8 cellular contexts compared by ENCODE assay signal in the genomic region with DNA sequence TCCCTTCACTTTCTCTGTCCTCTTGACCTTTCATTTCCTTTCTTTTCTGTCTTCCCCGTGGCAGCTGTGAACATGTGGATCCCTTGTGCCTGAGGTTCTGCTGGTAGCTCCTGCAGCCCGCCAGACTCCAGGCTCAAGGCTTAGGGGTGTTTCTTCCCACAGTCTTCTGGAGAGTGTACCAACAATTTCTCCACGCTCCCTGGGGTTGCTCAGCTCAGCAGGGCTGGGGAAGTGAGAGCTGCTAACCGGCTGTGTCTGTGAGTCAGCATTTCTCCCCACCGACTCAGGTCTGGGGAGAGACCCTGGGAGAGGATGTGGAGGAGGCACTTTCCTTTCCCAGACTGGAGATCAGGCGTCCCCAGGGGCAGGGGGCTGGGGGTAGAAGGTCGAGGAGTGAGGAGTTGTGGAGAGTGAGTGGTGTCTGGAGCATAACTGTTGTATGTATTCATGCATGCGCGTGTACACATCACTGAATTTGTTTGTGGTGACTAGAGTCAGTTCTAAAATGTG.
DNase-seq lines count a peak whose midpoint lies in the region; ATAC-seq, FAIRE-seq and TF ChIP-seq lines count a peak whose summit lies in the region.

No MANE protein-coding gene starts in this region.

- no peak for TF ChIP-seq CTCF in mucosa of descending colon (IDR thresholded peaks at IDR 0.05)
- no peak for TF ChIP-seq CTCF in dorsolateral prefrontal cortex (IDR thresholded peaks at IDR 0.05 in 54 of 56, conservative IDR thresholded peaks at IDR 0.05 in 2 of 56; ENCODE audit: low read depth in 1 of 56, partially characterized antibody in 56 of 56)

- intact Hi-C loops in mucosa of descending colon (cut with DNase I, micrococcal nuclease): no loop called here
- intact Hi-C loops in dorsolateral prefrontal cortex (cut with DNase I): no loop called here

- H3K27ac ChIP-seq in dorsolateral prefrontal cortex: no peak overlapping the region

- ATAC-seq in GM21723 (IDR thresholded peaks at IDR 0.05; ENCODE audit: unreplicated experiment): peak; percentile 67
- ATAC-seq in mucosa of descending colon: peak; percentile 69
- ATAC-seq in HG03442 (IDR thresholded peaks at IDR 0.05; ENCODE audit: unreplicated experiment): no peak

- no peaks in the 10 kb centered on the region for H3K4me1 ChIP-seq in mucosa of descending colon (ENCODE audit: low read depth)

- H3K4me3 ChIP-seq in mucosa of descending colon: no peak overlapping the region
- peak overlapping the region in 26 of 59 donors; percentile 1 to 35 (median 14) for H3K4me3 ChIP-seq in dorsolateral prefrontal cortex

- FAIRE-seq in RCC 7860 (lab: Jason Lieb, UNC): peak; percentile 31

- DNase-seq in A172 (ENCODE audit: low spot score) (peak; percentile 52), RCC 7860 (ENCODE audit: low spot score) (peak; percentile 67), epidermal melanocyte (ENCODE audit: insufficient read length, low spot score) (peak; percentile 67), mucosa of descending colon (peak; percentile 17 to 51 (median 28)), COLO668 (lab: John Stamatoyannopoulos, UW; ENCODE audit: unreplicated experiment) (no peak), dorsolateral prefrontal cortex (no peak)

- peaks cover 12% of the 10 kb centered on the region for H3K9me3 ChIP-seq in mucosa of descending colon

- H3K36me3 ChIP-seq in mucosa of descending colon (ENCODE audit: low read depth): no peaks in the 10 kb centered on the region

- no peaks in the 10 kb centered on the region for H3K27me3 ChIP-seq in dorsolateral prefrontal cortex

Comparison
In these comparisons a context has a peak if more than half of its experiments do, and no peak if none do; other contexts are left out.
1. DNase-seq: peak in A172 (single experiment), RCC 7860 (single experiment), epidermal melanocyte (single experiment) and mucosa of descending colon (3 of 3); none in COLO668 (single experiment) and dorsolateral prefrontal cortex (0 of 10).